ENCODE assay signal across 8 cellular contexts in genomic region chr7:106284516-106285050, GRCh38. TPM values are rescaled to one million over a fixed set of nuclear protein-coding genes. Genes with fewer than 3 reads are reported as not detected.
DNase-seq lines count a peak whose midpoint lies in the region; ATAC-seq, FAIRE-seq and TF ChIP-seq lines count a peak whose summit lies in the region.

NAMPT (minus strand) TSS chr7:106284983; CDS start chr7:106284884, 99 bp downstream.

- H3K4me3 ChIP-seq in AG09309 (ENCODE audit: control insufficient read depth, low read depth, low read length): peak within 1 kb of the TSS; percentile 94
- peak within 1 kb of the TSS; percentile 83 to 90 (median 88) for H3K4me3 ChIP-seq in HepG2 (replicated peaks in 1 of 3; ENCODE audit: insufficient read depth in 1 of 3, low read depth in 2 of 3, low read length in 3 of 3)

- CTCF ChIA-PET in HepG2 (lab: Yijun Ruan, JAX; ENCODE audit: low intra/inter-chr PET ratio, low total read pairs): no interaction called here

- POLR2A ChIA-PET in HepG2 (lab: Yijun Ruan, JAX): interaction anchor here (0.9 to 1.4 kb wide), 9 partner anchors 11 to 884 kb away, joined by 3 to 8 read pairs (median 5); partner anchors contain the start of genes EFCAB10, HBP1 and SYPL1

- ATAC-seq in GM18909 (IDR thresholded peaks at IDR 0.05; ENCODE audit: poor library complexity, unreplicated experiment) (peak; percentile 17), HG03432 (IDR thresholded peaks at IDR 0.05; ENCODE audit: unreplicated experiment) (peak; percentile 22), HepG2 (peak; percentile 64), GM18520 (IDR thresholded peaks at IDR 0.05; ENCODE audit: unreplicated experiment) (no peak)

- H3K9ac ChIP-seq in HepG2 (ENCODE audit: insufficient read depth, low read depth, low read length): peak within 1 kb of the TSS; percentile 76

- 3% methylated on average over 18 of the region's 61 CpGs for WGBS in HepG2 (ENCODE audit: low lambda C conversion rate)

- peaks cover 10% of the 10 kb centered on the region; the same call in 1 of the 2 replicates for H4K20me1 ChIP-seq in HepG2 (ENCODE audit: insufficient read depth, low read length)

- TF ChIP-seq CTCF in AG09309 (IDR thresholded peaks at IDR 0.05; ENCODE audit: control insufficient read depth, insufficient read depth, low read depth, low read length, missing control alignments) (no peak), HepG2 (CRISPR knock-in tag; IDR thresholded peaks at IDR 0.05) (no peak)

- FAIRE-seq in HepG2 (lab: Jason Lieb, UNC): no peak

- H3K27me3 ChIP-seq in HepG2 (ENCODE audit: control insufficient read depth in 1 of 2, insufficient read depth in 2 of 2, low read length in 2 of 2): no peaks in the 10 kb centered on the region

- TF ChIP-seq RAD21 in HepG2 (CRISPR knock-in tag; IDR thresholded peaks at IDR 0.05): no peak

- H3K9me3 ChIP-seq in HepG2 (ENCODE audit: low read length): no peaks in the 10 kb centered on the region

- H3K36me3 ChIP-seq in HepG2 (replicated peaks in 1 of 2; ENCODE audit: control insufficient read depth in 1 of 2, insufficient read depth in 2 of 2, low read length in 2 of 2): no peaks in the 10 kb centered on the region

- intact Hi-C loops in HepG2 (cut with micrococcal nuclease; ENCODE audit: unreplicated experiment): loop anchor here (2.0 to 10.0 kb wide), 2 partner anchors 42 to 880 kb away; partner anchors contain the start of gene HBP1

- no peak for TF ChIP-seq EP300 in HepG2 (IDR thresholded peaks at IDR 0.05; ENCODE audit: low read depth in 2 of 2, low read length in 2 of 2)
- no peak for TF ChIP-seq EP300 in HepG2 (CRISPR knock-in tag; IDR thresholded peaks at IDR 0.05; ENCODE audit: borderline replicate concordance)

- no peak for DNase-seq in AG09309 (ENCODE audit: low read depth)
- DNase-seq in SW480 (ENCODE audit: low spot score): peak; percentile 61
- DNase-seq in cerebellum (ENCODE audit: low spot score): peak; percentile 55
- no peak for DNase-seq in HepG2 (ENCODE audit: low spot score)
- peak; percentile 69 for DNase-seq in stimulated activated CD8-positive, alpha-beta memory T cell treated with anti-CD3 and anti-CD28 coated beads, Interleukin-4, amount 100 ng/mL, for 48 hours

- BruUV-seq in HepG2 (replicated peaks; lab: Mats Ljungman, UMichigan): no TSS peak

- H3K27ac ChIP-seq in HepG2 (ENCODE audit: extremely low read length, insufficient read depth, low read length): peak within 1 kb of the TSS; percentile 85

- H3K79me2 ChIP-seq in HepG2 (ENCODE audit: insufficient read depth, low read length): peaks cover 45% of the 10 kb centered on the region

- peak within 1 kb of the TSS; percentile 89 for H3K4me2 ChIP-seq in HepG2 (ENCODE audit: low read depth, low read length)

- in situ Hi-C loops in HepG2 (cut with HindIII; ENCODE audit: extremely low pct_ligation_motif_present, low pct_unique_long_range_greater_than_20kb): no loop called here

- peak; percentile 67 to 80 for TF ChIP-seq POLR2A in HepG2 (IDR thresholded peaks at IDR 0.05; ENCODE audit: insufficient read depth in 1 of 2, low read depth in 2 of 2, low read length in 2 of 2)

- peak within 1 kb of the TSS; percentile 71 for H2AFZ ChIP-seq in HepG2 (ENCODE audit: low read length)

- H3K4me1 ChIP-seq in HepG2 (ENCODE audit: insufficient read depth, low read length): peaks cover 48% of the 10 kb centered on the region

TF ChIP-seq in HepG2, 621 proteins besides CTCF, POLR2A, EP300 and RAD21 (continues in another document):
- no peak for TF ChIP-seq ATF5 (CRISPR knock-in tag; IDR thresholded peaks at IDR 0.05; ENCODE audit: low read depth)
- no peak for TF ChIP-seq TAF15 (IDR thresholded peaks at IDR 0.05; ENCODE audit: low read depth, low read length, poor library complexity, severe bottlenecking)
- TF ChIP-seq GATA4 (IDR thresholded peaks at IDR 0.05; ENCODE audit: borderline replicate concordance, low read depth): peak; percentile 42; the same call in 1 of the 2 replicates
- TF ChIP-seq SYNCRIP (IDR thresholded peaks at IDR 0.05; ENCODE audit: insufficient read depth, low read depth, low read length): no peak
- TF ChIP-seq MAF1 (CRISPR knock-in tag; IDR thresholded peaks at IDR 0.05; ENCODE audit: borderline replicate concordance): no peak
- no peak for TF ChIP-seq TP53 (CRISPR knock-in tag; conservative IDR thresholded peaks at IDR 0.05)
- no peak for TF ChIP-seq ZNF354B (CRISPR knock-in tag; IDR thresholded peaks at IDR 0.05)
- no peak for TF ChIP-seq ZNF275 (CRISPR knock-in tag; IDR thresholded peaks at IDR 0.05; ENCODE audit: borderline replicate concordance)
- no peak for TF ChIP-seq ZNF740 (CRISPR knock-in tag; IDR thresholded peaks at IDR 0.05)
- TF ChIP-seq HDAC6 (IDR thresholded peaks at IDR 0.05; ENCODE audit: low read depth, low read length): no peak
- no peak for TF ChIP-seq CHD2 (IDR thresholded peaks at IDR 0.05; ENCODE audit: low read depth, low read length)
- TF ChIP-seq, protein P1, sequence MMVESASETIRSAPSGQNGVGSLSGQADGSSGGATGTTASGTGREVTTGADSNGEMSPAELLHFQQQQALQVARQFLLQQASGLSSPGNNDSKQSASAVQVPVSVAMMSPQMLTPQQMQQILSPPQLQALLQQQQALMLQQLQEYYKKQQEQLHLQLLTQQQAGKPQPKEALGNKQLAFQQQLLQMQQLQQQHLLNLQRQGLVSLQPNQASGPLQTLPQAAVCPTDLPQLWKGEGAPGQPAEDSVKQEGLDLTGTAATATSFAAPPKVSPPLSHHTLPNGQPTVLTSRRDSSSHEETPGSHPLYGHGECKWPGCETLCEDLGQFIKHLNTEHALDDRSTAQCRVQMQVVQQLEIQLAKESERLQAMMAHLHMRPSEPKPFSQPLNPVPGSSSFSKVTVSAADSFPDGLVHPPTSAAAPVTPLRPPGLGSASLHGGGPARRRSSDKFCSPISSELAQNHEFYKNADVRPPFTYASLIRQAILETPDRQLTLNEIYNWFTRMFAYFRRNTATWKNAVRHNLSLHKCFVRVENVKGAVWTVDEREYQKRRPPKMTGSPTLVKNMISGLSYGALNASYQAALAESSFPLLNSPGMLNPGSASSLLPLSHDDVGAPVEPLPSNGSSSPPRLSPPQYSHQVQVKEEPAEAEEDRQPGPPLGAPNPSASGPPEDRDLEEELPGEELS (CRISPR knock-in tag; IDR thresholded peaks at IDR 0.05): no peak
- no peak for TF ChIP-seq AHR (CRISPR knock-in tag; IDR thresholded peaks at IDR 0.05)
- no peak for TF ChIP-seq KLF13 (CRISPR knock-in tag; IDR thresholded peaks at IDR 0.05)
- TF ChIP-seq MAFF (IDR thresholded peaks at IDR 0.05; ENCODE audit: low read depth, low read length): no peak
- TF ChIP-seq ZSCAN29 (CRISPR knock-in tag; conservative IDR thresholded peaks at IDR 0.05): no peak
- no peak for TF ChIP-seq ZNF850 (CRISPR knock-in tag; conservative IDR thresholded peaks at IDR 0.05)

RNA-seq across cellular contexts. Expression of gene NAMPT, which starts in this region (rescaled TPM):
- total RNA-seq in cerebellum (53.6 TPM), HepG2 (2016; rRNA removed; fragmentation: Illumina TruSeq; extraction: Trizol) (67.7 and 105 TPM in 2 replicates)
- total RNA-seq in HepG2 (2016; cell fraction: cytosol; rRNA removed; fragmentation: Illumina TruSeq; extraction: Trizol; ENCODE audit: low read depth): 13.0 and 13.4 TPM in 2 replicates
- total RNA-seq in HepG2 (2016; cell fraction: insoluble cytoplasmic fraction; rRNA removed; fragmentation: Illumina TruSeq; extraction: Trizol): 64.2 and 94.5 TPM in 2 replicates
- total RNA-seq in HepG2 (2016; cell fraction: membrane; rRNA removed; fragmentation: Illumina TruSeq; extraction: Trizol): 33.7 and 41.5 TPM in 2 replicates
- 43.1 and 45.4 TPM in 2 replicates for total RNA-seq in HepG2 (2016; cell fraction: nucleus; rRNA removed; fragmentation: Illumina TruSeq; extraction: Trizol)
- 10.4 and 15.8 TPM in 2 replicates for polyA plus RNA-seq in HepG2 (2011; rRNA removed)
- polyA plus RNA-seq in HepG2 (2011; cell fraction: cytosol; rRNA removed): 6.9 and 10.2 TPM in 2 replicates
- polyA plus RNA-seq in HepG2 (2011; cell fraction: nucleus; rRNA removed): 4.5 and 9.2 TPM in 2 replicates
- 32.6 and 38.7 TPM in 2 replicates for polyA plus RNA-seq in HepG2 (2012)
- 7.8 and 8.1 TPM in 2 replicates for polyA plus RNA-seq in HepG2 (2016; cell fraction: cytosol; fragmentation: Illumina TruSeq; extraction: Trizol; ENCODE audit: low read depth)
- polyA plus RNA-seq in HepG2 (2016; cell fraction: insoluble cytoplasmic fraction; fragmentation: Illumina TruSeq; extraction: Trizol; ENCODE audit: low read depth): 74.3 and 76.8 TPM in 2 replicates
- polyA plus RNA-seq in HepG2 (2016; cell fraction: membrane; fragmentation: Illumina TruSeq; extraction: Trizol; ENCODE audit: low read depth): 14.5 and 16.2 TPM in 2 replicates
- 23.2 and 29.2 TPM in 2 replicates for polyA plus RNA-seq in HepG2 (2016; cell fraction: nucleus; fragmentation: Illumina TruSeq; extraction: Trizol; ENCODE audit: insufficient read depth, low read depth)
- 7.5 and 29.2 TPM in 2 replicates for polyA minus RNA-seq in HepG2 (2011; rRNA and poly(A)+ RNA removed; ENCODE audit: low replicate concordance)
- polyA minus RNA-seq in HepG2 (2011; cell fraction: cytosol; rRNA and poly(A)+ RNA removed): 43.6 and 50.5 TPM in 2 replicates
- 56.3 and 66.5 TPM in 2 replicates for polyA minus RNA-seq in HepG2 (2011; cell fraction: nucleus; rRNA and poly(A)+ RNA removed)

Comparison
In these comparisons a context has a peak if more than half of its experiments do, and no peak if none do; other contexts are left out.
1. DNase-seq: peak in SW480 (single experiment), cerebellum (single experiment) and stimulated activated CD8-positive, alpha-beta memory T cell treated with anti-CD3 and anti-CD28 coated beads, Interleukin-4, amount 100 ng/mL, for 48 hours (single experiment); none in AG09309 (single experiment) and HepG2 (single experiment).